ENCODE assay signal across 8 cellular contexts in genomic region chr12:49366652-49367380, GRCh38. TPM values are rescaled to one million over a fixed set of nuclear protein-coding genes. Genes with fewer than 3 reads are reported as not detected.
A peak's percentile ranks its signal among the peaks of the same experiment; 100 is the strongest.
DNase-seq lines count a peak whose midpoint lies in the region; ATAC-seq and TF ChIP-seq lines count a peak whose summit lies in the region.

No MANE protein-coding gene starts in this region.

- TSS peak; percentile 84 for BruUV-seq in PC-3 (replicated peaks; lab: Mats Ljungman, UMichigan)

- CTCF ChIA-PET in PC-3 (lab: Charles Lee), result interaction anchor here (0.5 to 1.5 kb wide), 12 partner anchors 8 to 577 kb away, joined by 3 to 13 read pairs (median 4); partner anchors contain the start of genes DNAJC22 and PRPF40B

- no peaks in the 10 kb centered on the region for H3F3A ChIP-seq in PC-3 (ENCODE audit: low read length, unreplicated experiment)

- DNase-seq in DMS 273 (lab: John Stamatoyannopoulos, UW; ENCODE audit: unreplicated experiment), result peak; percentile 96
- DNase-seq in PC-3, result peak; percentile 95
- DNase-seq in activated T-cell treated with anti-CD3 and anti-CD28 coated beads, Interleukin-2, amount 50 U/mL, for 24 hours, result peak; percentile 92
- DNase-seq in myocyte (ENCODE audit: low read depth), result peak; percentile 94
- DNase-seq in stimulated activated CD8-positive, alpha-beta memory T cell treated with anti-CD3 and anti-CD28 coated beads, Interleukin-7, amount 100 ng/mL, for 24 hours (ENCODE audit: low read depth), result peak; percentile 74

- no peaks in the 10 kb centered on the region for H3K9me3 ChIP-seq in PC-3 (ENCODE audit: low read length)

- H4K20me1 ChIP-seq in PC-3 (ENCODE audit: low read length), result peaks cover 10% of the 10 kb centered on the region

- POLR2A ChIA-PET in PC-3 (lab: Charles Lee; ENCODE audit: unreplicated experiment), result interaction anchor here (0.5 to 1.9 kb wide), 14 partner anchors 8 to 347 kb away, joined by 3 to 20 read pairs (median 4); partner anchors contain the start of gene TROAP

- H3K27me3 ChIP-seq in PC-3 (ENCODE audit: low read length), result no peaks in the 10 kb centered on the region

- no peak; the same call in 1 of the 2 replicates for TF ChIP-seq RAD21 in Ishikawa (IDR thresholded peaks at IDR 0.05; ENCODE audit: low read depth)

- ATAC-seq in GM21529 (IDR thresholded peaks at IDR 0.05; ENCODE audit: unreplicated experiment), result peak; percentile 69
- ATAC-seq in PC-3, result peak; percentile 82
- peak; percentile 89 for ATAC-seq in esophagus mucosa

- H3K4me2 ChIP-seq in PC-3 (ENCODE audit: low read length), result peak overlapping the region; percentile 94

- H3K9ac ChIP-seq in PC-3 (ENCODE audit: low read length), result peak overlapping the region; percentile 96

- H3K27ac ChIP-seq in PC-3 (ENCODE audit: low read length), result peak overlapping the region; percentile 82

- intact Hi-C loops in PC-3 (cut with micrococcal nuclease), result loop anchor here (1.0 kb wide), 1 partner anchor 9 kb away; no protein-coding TSS in a partner anchor

- peak overlapping the region; percentile 94 for H3K4me3 Mint-ChIP-seq in activated T-cell treated with anti-CD3 and anti-CD28 coated beads, Interleukin-2, amount 50 U/mL, for 24 hours

- H3K4me1 Mint-ChIP-seq in activated T-cell treated with anti-CD3 and anti-CD28 coated beads, Interleukin-2, amount 50 U/mL, for 24 hours (ENCODE audit: low read depth), result peaks cover 42% of the 10 kb centered on the region

- H3K79me2 ChIP-seq in PC-3 (ENCODE audit: low read length), result peaks cover 48% of the 10 kb centered on the region

- peak; percentile 16; the same call in 1 of the 2 replicates for TF ChIP-seq CTCF in PC-3 (conservative IDR thresholded peaks at IDR 0.05; ENCODE audit: low read depth, low read length)

- peaks cover 37% of the 10 kb centered on the region for H3K4me1 ChIP-seq in PC-3 (ENCODE audit: insufficient read depth, low read length)

- H2AFZ ChIP-seq in PC-3 (ENCODE audit: low read length), result peak overlapping the region; percentile 99

- 0 out of 2 replicates have a peak, but pooled peaks have one; percentile 8 for TF ChIP-seq EP300 in Ishikawa (IDR thresholded peaks at IDR 0.05; ENCODE audit: borderline replicate concordance)

- H3K9me3 Mint-ChIP-seq in activated T-cell treated with anti-CD3 and anti-CD28 coated beads, Interleukin-2, amount 50 U/mL, for 24 hours, result no peaks in the 10 kb centered on the region

- no peaks in the 10 kb centered on the region for H3K27me3 Mint-ChIP-seq in activated T-cell treated with anti-CD3 and anti-CD28 coated beads, Interleukin-2, amount 50 U/mL, for 24 hours

- peaks cover 7% of the 10 kb centered on the region for H3K36me3 Mint-ChIP-seq in activated T-cell treated with anti-CD3 and anti-CD28 coated beads, Interleukin-2, amount 50 U/mL, for 24 hours (ENCODE audit: low read depth)

- H3K9me2 ChIP-seq in PC-3 (replicated peaks; ENCODE audit: low read length), result no peaks in the 10 kb centered on the region

- H3K36me3 ChIP-seq in PC-3 (ENCODE audit: low read depth, low read length), result no peaks in the 10 kb centered on the region

- H3K4me3 ChIP-seq in PC-3 (ENCODE audit: low read length), result peak overlapping the region; percentile 85

- peak overlapping the region; percentile 98 for H3K27ac Mint-ChIP-seq in activated T-cell treated with anti-CD3 and anti-CD28 coated beads, Interleukin-2, amount 50 U/mL, for 24 hours

TF ChIP-seq in Ishikawa, 13 proteins besides CTCF, POLR2A, EP300 and RAD21:
- TF ChIP-seq TEAD4 (IDR thresholded peaks at IDR 0.05), result no peak
- peak; percentile 63 for TF ChIP-seq TAF1 (IDR thresholded peaks at IDR 0.05; ENCODE audit: low read depth)
- no peak; the same call in none of the 2 replicates for TF ChIP-seq NFIC (IDR thresholded peaks at IDR 0.05)
- TF ChIP-seq FOXM1 (IDR thresholded peaks at IDR 0.05; ENCODE audit: borderline replicate concordance, low read depth), result no peak
- no peak for TF ChIP-seq CEBPB (IDR thresholded peaks at IDR 0.05)
- TF ChIP-seq ZBTB7A (IDR thresholded peaks at IDR 0.05; ENCODE audit: low read depth), result peak; percentile 68
- no peak for TF ChIP-seq USF1 (IDR thresholded peaks at IDR 0.05)
- TF ChIP-seq CREB1 (IDR thresholded peaks at IDR 0.05; ENCODE audit: low read depth), result 0 out of 2 replicates have a peak, but pooled peaks have one; percentile 7
- TF ChIP-seq REST (IDR thresholded peaks at IDR 0.05; ENCODE audit: low read depth), result no peak
- TF ChIP-seq MAX (IDR thresholded peaks at IDR 0.05), result peak; percentile 75
- peak; percentile 25; the same call in 1 of the 2 replicates for TF ChIP-seq TCF12 (IDR thresholded peaks at IDR 0.05; ENCODE audit: low read depth)
- TF ChIP-seq EGR1 (IDR thresholded peaks at IDR 0.05), result no peak
- TF ChIP-seq YY1 (IDR thresholded peaks at IDR 0.05; ENCODE audit: low read depth), result peak; percentile 27; the same call in 1 of the 2 replicates

RNA-seq across cellular contexts. Expression of gene SPATS2, which starts 0.4 kb away (rescaled TPM):
- 27.0 and 29.0 TPM in 2 replicates for total RNA-seq in PC-3 (2014; rRNA removed)
- total RNA-seq in esophagus mucosa, result 12.4 TPM
- 41.9 and 43.0 TPM in 2 replicates for total RNA-seq in myocyte
- polyA plus RNA-seq in myocyte (2012), result 21.6 TPM

RNA-seq across cellular contexts. Expression of gene DNAJC22, which starts 20.1 kb away (rescaled TPM):
- 12.9 and 16.8 TPM in 2 replicates for total RNA-seq in PC-3 (2014; rRNA removed)
- total RNA-seq in esophagus mucosa, result 0.16 TPM
- total RNA-seq in myocyte, result 0.62 and 1.0 TPM in 2 replicates
- 1.0 TPM for polyA plus RNA-seq in myocyte (2012)

RNA-seq across cellular contexts. Expression of gene C1QL4, which starts 29.8 kb away (rescaled TPM):
- total RNA-seq in PC-3 (2014; rRNA removed) (5.3 and 6.9 TPM in 2 replicates), esophagus mucosa (not detected), myocyte (37.7 and 119 TPM in 2 replicates)
- polyA plus RNA-seq in myocyte (2012), result 6.3 TPM

RNA-seq across cellular contexts. Expression of gene TROAP, which starts 43.8 kb away (rescaled TPM):
- total RNA-seq in PC-3 (2014; rRNA removed), result 99.2 and 103 TPM in 2 replicates
- total RNA-seq in esophagus mucosa, result 23.6 TPM
- total RNA-seq in myocyte, result 1.1 TPM in 1 of 2 replicates, not detected in the other
- 0.25 TPM for polyA plus RNA-seq in myocyte (2012)

Comparison
In these comparisons a context has a peak if more than half of its experiments do, and no peak if none do; other contexts are left out.
1. Peak in every context shown above with its lines: DNase-seq, ATAC-seq, H3K4me3 ChIP-seq and H3K27ac ChIP-seq.